ENCODE assay signal across 7 cellular contexts in genomic region chrX:31071262-31071661, GRCh38. TPM values are rescaled to one million over a fixed set of nuclear protein-coding genes. Genes with fewer than 3 reads are reported as not detected.
"Had no signal": no experiment of that assay in that cellular context is flagged by ENCODE, and none has a peak within 500 bp of the region (broad histone marks: within the 10 kb centered on the region; RNA-seq: fewer than 3 reads in every experiment).

No MANE protein-coding gene starts in this region.

- H3K4me1 Mint-ChIP-seq: GM23338 had no signal

- ATAC-seq: GM23338, HCT116 had no signal

- DNase-seq: HFFc6, IMR-90 had no signal

- H3K4me3 Mint-ChIP-seq: GM23338, HFFc6 had no signal

- H3K4me3 ChIP-seq: GM23338, HAP-1 had no signal

- H3K4me1 ChIP-seq: HAP-1 had no signal

- H3K9me3 ChIP-seq: HAP-1 had no signal

- H3K9me3 Mint-ChIP-seq: HFFc6 had no signal

- H3K36me3 ChIP-seq: HAP-1 had no signal

- H3K27ac Mint-ChIP-seq: GM23338, HFFc6 had no signal

- H2AFZ ChIP-seq: GM23338 had no signal

- H3K4me2 ChIP-seq: GM23338 had no signal

RNA-seq across cellular contexts. Expression of gene FTHL17, which starts 0.6 kb away (rescaled TPM):
- total RNA-seq: GM23338, H1, HFFc6, HT-29, IMR-90 had no signal
- polyA plus RNA-seq: GM23338, H1, IMR-90 had no signal
